In genomic region chr9:129166962-129167557, GRCh38 we compare ENCODE assay signal across 8 cellular contexts. TPM values are rescaled to one million over a fixed set of nuclear protein-coding genes. Genes with fewer than 3 reads are reported as not detected.
DNase-seq lines count a peak whose midpoint lies in the region; ATAC-seq and TF ChIP-seq lines count a peak whose summit lies in the region.

No MANE protein-coding gene starts in this region.

- H2BK120ac ChIP-seq in mesenchymal stem cell (ENCODE audit: low read depth, low read length): peak overlapping the region; percentile 93

- peak overlapping the region; percentile 76 to 97 for H3K18ac ChIP-seq in mesenchymal stem cell (ENCODE audit: low read depth in 1 of 2, low read length in 2 of 2)

- no peaks in the 10 kb centered on the region for H3K9me3 ChIP-seq in BLaER1 treated with 17β-estradiol and CSF1 and Interleukin-3, amounts not matched to agents 10 nM and 100 nM (replicated peaks in 1 of 11)
- H3K9me3 ChIP-seq in SJSA1 (replicated peaks) (no peaks in the 10 kb centered on the region), mesenchymal stem cell (ENCODE audit: control insufficient read depth, low read length) (no peaks in the 10 kb centered on the region)

- H3K9ac ChIP-seq in BLaER1 treated with 17β-estradiol and CSF1 and Interleukin-3, amounts not matched to agents 10 nM and 100 nM: peak overlapping the region in 10 of 11 experiments; percentile 48 to 67 (median 58); a peak in 17 of 22 replicates
- peak overlapping the region; percentile 86 for H3K9ac ChIP-seq in mesenchymal stem cell (ENCODE audit: low read length)

- WGBS in mesenchymal stem cell: 6% methylated on average over 9 of the region's 12 CpGs
- 1% methylated on average over 12 of the region's 12 CpGs for WGBS in urinary bladder

- peak overlapping the region; percentile 83 for H3K4me3 Mint-ChIP-seq in HFFc6

- H3K36me3 Mint-ChIP-seq in HFFc6 (ENCODE audit: low read depth): peaks cover 3% of the 10 kb centered on the region; the same call in 1 of the 2 replicates

- peak overlapping the region; percentile 61 to 85 for H3K4ac ChIP-seq in mesenchymal stem cell (ENCODE audit: low read depth in 1 of 2, low read length in 2 of 2)

- ATAC-seq in HG03025 (IDR thresholded peaks at IDR 0.05; ENCODE audit: low FRiP score, unreplicated experiment): no peak
- no peak for ATAC-seq in HG03342 (IDR thresholded peaks at IDR 0.05; ENCODE audit: unreplicated experiment)

- no peaks in the 10 kb centered on the region for H4K20me1 ChIP-seq in BLaER1 treated with 17β-estradiol and CSF1 and Interleukin-3, amounts not matched to agents 10 nM and 100 nM

- H2BK5ac ChIP-seq in mesenchymal stem cell (ENCODE audit: low read depth, low read length, poor library complexity, severe bottlenecking): no peak overlapping the region

- H3K14ac ChIP-seq in mesenchymal stem cell (ENCODE audit: low read length in 2 of 2): no peak overlapping the region

- peaks cover 50% of the 10 kb centered on the region for H3K4me1 Mint-ChIP-seq in HFFc6 (ENCODE audit: low read depth)

- peak overlapping the region in 8 of 10 experiments; percentile 14 to 57 (median 32); a peak in 8 of 20 replicates for H3K4me3 ChIP-seq in BLaER1 treated with 17β-estradiol and CSF1 and Interleukin-3, amounts not matched to agents 10 nM and 100 nM
- no peak overlapping the region for H3K4me3 ChIP-seq in SJSA1
- H3K4me3 ChIP-seq in mesenchymal stem cell (ENCODE audit: insufficient read depth in 1 of 2, low read depth in 1 of 2, low read length in 2 of 2): peak overlapping the region in 1 of 2 experiments; percentile 60
- no peak overlapping the region for H3K4me3 ChIP-seq in urinary bladder (ENCODE audit: low read depth, low read length)

- H2BK12ac ChIP-seq in mesenchymal stem cell (ENCODE audit: low read length in 2 of 2): peak overlapping the region; percentile 69 to 95

- H4K8ac ChIP-seq in mesenchymal stem cell (ENCODE audit: low read length): peak overlapping the region; percentile 85

- H3K36me3 ChIP-seq in BLaER1 treated with 17β-estradiol and CSF1 and Interleukin-3, amounts not matched to agents 10 nM and 100 nM: no peaks in the 10 kb centered on the region
- H3K36me3 ChIP-seq in SJSA1 (no peaks in the 10 kb centered on the region), mesenchymal stem cell (ENCODE audit: control insufficient read depth in 1 of 2, insufficient read depth in 2 of 2, low read depth in 1 of 2, low read length in 2 of 2) (peaks cover 0 to 16% of the 10 kb centered on the region in 2 experiments), urinary bladder (ENCODE audit: insufficient read depth) (no peaks in the 10 kb centered on the region)

- peak overlapping the region; percentile 94 for H4K91ac ChIP-seq in mesenchymal stem cell (ENCODE audit: low read length)

- H3K9me3 Mint-ChIP-seq in HFFc6: no peaks in the 10 kb centered on the region

- H3K27me3 ChIP-seq in BLaER1 treated with 17β-estradiol and CSF1 and Interleukin-3, amounts not matched to agents 10 nM and 100 nM: no peaks in the 10 kb centered on the region
- H3K27me3 ChIP-seq in SJSA1 (replicated peaks) (no peaks in the 10 kb centered on the region), mesenchymal stem cell (ENCODE audit: control insufficient read depth in 1 of 2, insufficient read depth in 1 of 2, low read length in 2 of 2) (no peaks in the 10 kb centered on the region)

- peak overlapping the region; percentile 71 to 96 (median 88) for H3K4me2 ChIP-seq in BLaER1 treated with 17β-estradiol and CSF1 and Interleukin-3, amounts not matched to agents 10 nM and 100 nM
- peak overlapping the region; percentile 47 for H3K4me2 ChIP-seq in mesenchymal stem cell (ENCODE audit: low read length, poor library complexity, severe bottlenecking)

- peaks cover 38 to 95% (median 68%) of the 10 kb centered on the region in 10 experiments for H3K4me1 ChIP-seq in BLaER1 treated with 17β-estradiol and CSF1 and Interleukin-3, amounts not matched to agents 10 nM and 100 nM
- H3K4me1 ChIP-seq in SJSA1 (replicated peaks): peaks cover 33% of the 10 kb centered on the region
- peaks cover 24% of the 10 kb centered on the region for H3K4me1 ChIP-seq in mesenchymal stem cell (ENCODE audit: control insufficient read depth, insufficient read depth, low read depth, low read length)
- H3K4me1 ChIP-seq in urinary bladder (ENCODE audit: insufficient read depth): no peaks in the 10 kb centered on the region

- DNase-seq in HFFc6 (peak; percentile 57), SJSA1 (ENCODE audit: low read depth in 1 of 2, low spot score in 2 of 2) (peak; percentile 61 to 66), dermis microvascular lymphatic vessel endothelial cell (ENCODE audit: low read depth in 2 of 2) (peak; percentile 70 to 90), mesenchymal stem cell (peak; percentile 90)

- no peak for TF ChIP-seq CTCF in HFFc6 (IDR thresholded peaks at IDR 0.05)

- H2AFZ ChIP-seq in mesenchymal stem cell (ENCODE audit: low read depth, low read length): no peak overlapping the region

- peak overlapping the region; percentile 99 for H3K27ac Mint-ChIP-seq in HFFc6

- H3K79me1 ChIP-seq in mesenchymal stem cell (replicated peaks; ENCODE audit: low read length, poor library complexity, severe bottlenecking): no peaks in the 10 kb centered on the region

- peak overlapping the region; percentile 74 for H2AK5ac ChIP-seq in mesenchymal stem cell (ENCODE audit: low read length, severe bottlenecking)

- H3K23ac ChIP-seq in mesenchymal stem cell (ENCODE audit: low read length in 2 of 2): no peak overlapping the region

- H2BK15ac ChIP-seq in mesenchymal stem cell (ENCODE audit: low read depth, poor library complexity, severe bottlenecking): no peak overlapping the region

- no peaks in the 10 kb centered on the region; the same call in none of the 2 replicates for H3K27me3 Mint-ChIP-seq in HFFc6 (ENCODE audit: insufficient read depth)

- peak overlapping the region in 10 of 11 experiments; percentile 39 to 75 (median 66); a peak in 19 of 22 replicates for H3K27ac ChIP-seq in BLaER1 treated with 17β-estradiol and CSF1 and Interleukin-3, amounts not matched to agents 10 nM and 100 nM
- peak overlapping the region; percentile 30; the same call in 1 of the 2 replicates for H3K27ac ChIP-seq in SJSA1
- peak overlapping the region; percentile 83 for H3K27ac ChIP-seq in mesenchymal stem cell (ENCODE audit: low read length, poor library complexity, severe bottlenecking)
- peak overlapping the region; percentile 89 for H3K27ac ChIP-seq in urinary bladder (ENCODE audit: low read depth)

RNA-seq across cellular contexts. Expression of gene IER5L, which starts 11.0 kb away (rescaled TPM):
- 10 to 100 TPM; 28.5 to 45.1 (median 42.2) TPM for total RNA-seq in HFFc6 (2021; fragmentation: NEBNext Ultra II Directional; extraction: Animal tissue kit (Norgen Biotek cat#: 25700))
- 6.7 and 8.8 TPM in 2 replicates for total RNA-seq in SJSA1 (2014; rRNA removed; shearing (Covaris generic))
- total RNA-seq in dermis microvascular lymphatic vessel endothelial cell: 11.2 and 22.8 TPM in 2 replicates
- 26.8 TPM for polyA plus RNA-seq in mesenchymal stem cell (2013, experiment 1 of 2)
- polyA plus RNA-seq in mesenchymal stem cell (2013, experiment 2 of 2): 26.3 TPM
- 15.2 TPM for total RNA-seq in urinary bladder
- polyA plus RNA-seq in urinary bladder: 13.3 TPM

RNA-seq across cellular contexts. Expression of gene PTPA, which starts 55.8 kb away (rescaled TPM):
- total RNA-seq in HFFc6 (2021; fragmentation: NEBNext Ultra II Directional; extraction: Animal tissue kit (Norgen Biotek cat#: 25700)): 100 to 1,000 TPM; 153 to 170 (median 162) TPM
- 80.7 and 93.3 TPM in 2 replicates for total RNA-seq in SJSA1 (2014; rRNA removed; shearing (Covaris generic))
- total RNA-seq in dermis microvascular lymphatic vessel endothelial cell (98.8 and 114 TPM in 2 replicates), urinary bladder (48.5 TPM)
- 106 TPM for polyA plus RNA-seq in mesenchymal stem cell (2013, experiment 1 of 2)
- 99.4 TPM for polyA plus RNA-seq in mesenchymal stem cell (2013, experiment 2 of 2)
- polyA plus RNA-seq in urinary bladder: 125 TPM

RNA-seq across cellular contexts. Expression of gene CRAT, which starts 56.5 kb away (rescaled TPM):
- 10 to 100 TPM; 35.5 to 50.2 (median 42.6) TPM for total RNA-seq in HFFc6 (2021; fragmentation: NEBNext Ultra II Directional; extraction: Animal tissue kit (Norgen Biotek cat#: 25700))
- 8.9 and 20.3 TPM in 2 replicates for total RNA-seq in SJSA1 (2014; rRNA removed; shearing (Covaris generic))
- 24.8 and 37.3 TPM in 2 replicates for total RNA-seq in dermis microvascular lymphatic vessel endothelial cell
- 22.6 TPM for polyA plus RNA-seq in mesenchymal stem cell (2013, experiment 1 of 2)
- 22.5 TPM for polyA plus RNA-seq in mesenchymal stem cell (2013, experiment 2 of 2)
- 15.0 TPM for total RNA-seq in urinary bladder
- polyA plus RNA-seq in urinary bladder: 70.7 TPM

Comparison
In these comparisons a context has a peak if more than half of its experiments do, and no peak if none do; other contexts are left out.
1. H3K27ac ChIP-seq: peak in every context shown above with its lines; median percentile 89 in urinary bladder; 83 in mesenchymal stem cell; 66 in BLaER1 treated with 17β-estradiol and CSF1 and Interleukin-3, amounts not matched to agents 10 nM and 100 nM; 30 in SJSA1.
2. H3K4me3 ChIP-seq: peak in BLaER1 treated with 17β-estradiol and CSF1 and Interleukin-3, amounts not matched to agents 10 nM and 100 nM (8 of 10); none in SJSA1 (single experiment) and urinary bladder (single experiment).
3. Peak in every context shown above with its lines, with median percentiles within 50 percentile points of each other: DNase-seq.